In genomic region chr19:2962018-2962670, GRCh38 we compare ENCODE assay signal across 8 cellular contexts. TPM values are rescaled to one million over a fixed set of nuclear protein-coding genes. Genes with fewer than 3 reads are reported as not detected.
DNase-seq lines count a peak whose midpoint lies in the region; ATAC-seq and TF ChIP-seq lines count a peak whose summit lies in the region.

No MANE protein-coding gene starts in this region.

- ATAC-seq in GM18867 (IDR thresholded peaks at IDR 0.05; ENCODE audit: unreplicated experiment) (no peak), HG02973 (IDR thresholded peaks at IDR 0.05; ENCODE audit: unreplicated experiment) (no peak)

- BruUV-seq in Calu3 (replicated peaks; lab: Mats Ljungman, UMichigan): no TSS peak

- no peak for TF ChIP-seq EP300 in neural cell (conservative IDR thresholded peaks at IDR 0.05; ENCODE audit: poor library complexity, severe bottlenecking)

- H3K27ac Mint-ChIP-seq in Calu3 (ENCODE audit: unreplicated experiment): no peak overlapping the region

- intact Hi-C loops in Calu3 (cut with micrococcal nuclease; ENCODE audit: unreplicated experiment): no loop called here

- no peaks in the 10 kb centered on the region for H3K27me3 Mint-ChIP-seq in Calu3 (ENCODE audit: unreplicated experiment)

- no peak overlapping the region for H3K4me3 Mint-ChIP-seq in Calu3 (ENCODE audit: low read depth, unreplicated experiment)

- H3K9me3 ChIP-seq in neural cell (ENCODE audit: low read length): no peaks in the 10 kb centered on the region

- no peaks in the 10 kb centered on the region for H3K4me1 Mint-ChIP-seq in Calu3 (ENCODE audit: low read depth, unreplicated experiment)

- TF ChIP-seq CTCF in Calu3 (IDR thresholded peaks at IDR 0.05; ENCODE audit: unreplicated experiment) (peak; percentile 48), neural cell (IDR thresholded peaks at IDR 0.05; ENCODE audit: poor library complexity, severe bottlenecking) (peak; percentile 94)

- H3F3A ChIP-seq in neural cell (ENCODE audit: insufficient read depth, low read length, poor library complexity, severe bottlenecking): no peaks in the 10 kb centered on the region

- CTCF ChIA-PET in Calu3 (lab: Charles Lee): interaction anchor here (0.7 to 1.1 kb wide), 3 partner anchors 146 to 322 kb away, joined by 4 to 5 read pairs (median 4); no protein-coding TSS in a partner anchor

- H2AFZ ChIP-seq in neural cell (ENCODE audit: low read depth, low read length): no peak overlapping the region

- peak; percentile 93 for TF ChIP-seq RAD21 in neural cell (conservative IDR thresholded peaks at IDR 0.05)

- H3K27me3 ChIP-seq in neural cell (ENCODE audit: insufficient read depth, low read depth, low read length): no peaks in the 10 kb centered on the region

- no peaks in the 10 kb centered on the region for H3K9me3 Mint-ChIP-seq in Calu3 (ENCODE audit: low read depth, unreplicated experiment)

- H3K79me2 ChIP-seq in neural cell (replicated peaks; ENCODE audit: insufficient read depth, low read length): no peaks in the 10 kb centered on the region

- H4K20me1 ChIP-seq in neural cell (ENCODE audit: insufficient read depth): no peaks in the 10 kb centered on the region

- no peaks in the 10 kb centered on the region for H3K36me3 ChIP-seq in neural cell (ENCODE audit: insufficient read depth, low read length)

- H3K9me2 ChIP-seq in neural cell (ENCODE audit: insufficient read depth, low read length): no peaks in the 10 kb centered on the region

- no peak overlapping the region for H3K9ac ChIP-seq in neural cell (ENCODE audit: low read length)

- H3K4me2 ChIP-seq in neural cell (ENCODE audit: low read length): no peak overlapping the region

- H3K4me3 ChIP-seq in neural cell (ENCODE audit: low read length): no peak overlapping the region

- H3K27ac ChIP-seq in neural cell (ENCODE audit: low read length): no peak overlapping the region

- DNase-seq in Calu3: peak; percentile 59
- peak; percentile 77 for DNase-seq in HT-29 (ENCODE audit: low spot score)
- DNase-seq in NCI-H82 treated with DMSO at 0.1 percent for 48 hours (lab: John Stamatoyannopoulos, UW; ENCODE audit: unreplicated experiment): peak; percentile 43
- peak; percentile 47 for DNase-seq in activated T-cell treated with anti-CD3 and anti-CD28 coated beads for 4 hours
- DNase-seq in fibroblast of peridontal ligament (ENCODE audit: extremely low read depth): peak; percentile 84

- H3K36me3 Mint-ChIP-seq in Calu3 (ENCODE audit: insufficient read depth, unreplicated experiment): no peaks in the 10 kb centered on the region

TF ChIP-seq in neural cell, 6 proteins besides CTCF, POLR2A, EP300 and RAD21:
- TF ChIP-seq SMC3 (conservative IDR thresholded peaks at IDR 0.05; ENCODE audit: poor library complexity) (peak; percentile 86), MXI1 (conservative IDR thresholded peaks at IDR 0.05; ENCODE audit: poor library complexity, severe bottlenecking) (no peak)

RNA-seq across cellular contexts. Expression of gene TLE6, which starts 15.2 kb away (rescaled TPM):
- 2.1 and 3.4 TPM in 2 replicates for total RNA-seq in Calu3 (2022)
- 0.48 TPM in 1 of 2 replicates, not detected in the other for total RNA-seq in HT-29 (2014; rRNA removed; shearing (Covaris generic))
- 4.0 and 5.7 TPM in 2 replicates for polyA plus RNA-seq in neural cell
- polyA minus RNA-seq in neural cell: 1.5 and 1.7 TPM in 2 replicates

RNA-seq across cellular contexts. Expression of gene ZNF77, which starts 17.4 kb away (rescaled TPM):
- total RNA-seq in Calu3 (2022): 3.6 and 5.0 TPM in 2 replicates
- total RNA-seq in HT-29 (2014; rRNA removed; shearing (Covaris generic)): 0.86 and 1.7 TPM in 2 replicates
- 10.2 and 13.0 TPM in 2 replicates for polyA plus RNA-seq in neural cell
- polyA minus RNA-seq in neural cell: 12.9 and 16.2 TPM in 2 replicates
